Comparison of ENCODE assay signal across 8 cellular contexts in the genomic region with DNA sequence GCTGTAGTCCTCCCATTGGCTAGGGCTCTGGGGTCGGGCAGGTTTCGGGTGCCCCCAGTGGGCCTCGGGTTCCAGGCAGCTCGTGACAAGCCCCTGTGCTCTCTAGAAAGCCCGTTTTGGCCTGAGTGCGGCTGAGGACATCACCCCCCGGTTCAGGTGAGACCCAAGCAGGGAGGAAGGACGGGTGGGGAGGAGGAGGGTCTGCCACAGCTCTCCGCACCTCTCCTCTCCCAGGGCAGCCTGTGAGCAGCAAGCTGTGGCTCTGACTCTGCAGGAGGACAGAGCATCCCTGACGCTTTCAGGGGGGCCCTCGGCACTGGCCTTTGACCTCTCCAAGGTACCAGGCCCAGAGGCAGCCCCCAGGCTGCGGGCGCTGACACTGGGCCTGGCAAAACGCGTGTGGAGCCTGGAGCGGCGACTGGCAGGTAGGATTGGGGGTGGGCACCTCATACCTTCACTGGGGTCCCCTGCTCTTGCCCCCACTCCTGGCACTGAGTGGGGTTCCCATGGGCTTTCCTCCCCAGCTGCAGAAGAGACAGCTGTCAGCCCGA. TPM values are rescaled to one million over a fixed set of nuclear protein-coding genes. Genes with fewer than 3 reads are reported as not detected.
DNase-seq lines count a peak whose midpoint lies in the region; ATAC-seq and TF ChIP-seq lines count a peak whose summit lies in the region.

No MANE protein-coding gene starts in this region.

- H3K36me3 ChIP-seq in BE2C, result peaks cover 12% of the 10 kb centered on the region
- H3K36me3 ChIP-seq in HUES48 (ENCODE audit: control insufficient read depth, insufficient read depth, low read length), result 0 out of 2 replicates have a peak, but pooled peaks cover 7% of the 10 kb centered on the region

- no peaks in the 10 kb centered on the region for H3K36me3 Mint-ChIP-seq in chondrocyte (ENCODE audit: low read depth)
- H3K36me3 Mint-ChIP-seq in natural killer cell, result no peaks in the 10 kb centered on the region

- H3K9me3 Mint-ChIP-seq in chondrocyte (ENCODE audit: low read depth) (peaks cover 5% of the 10 kb centered on the region), natural killer cell (no peaks in the 10 kb centered on the region)

- no peak for TF ChIP-seq CTCF in BE2C (IDR thresholded peaks at IDR 0.05; ENCODE audit: low read depth, low read length)
- no peak for TF ChIP-seq CTCF in chondrocyte (IDR thresholded peaks at IDR 0.05)
- TF ChIP-seq CTCF in natural killer cell (IDR thresholded peaks at IDR 0.05), result no peak

- peaks cover 38% of the 10 kb centered on the region for H3K4me1 Mint-ChIP-seq in chondrocyte (ENCODE audit: low read depth)
- peaks cover 21 to 58% of the 10 kb centered on the region in 2 donors for H3K4me1 Mint-ChIP-seq in natural killer cell

- H3K27me3 Mint-ChIP-seq in chondrocyte (ENCODE audit: low read depth), result no peaks in the 10 kb centered on the region
- peaks cover 0 to 2% of the 10 kb centered on the region in 2 donors for H3K27me3 Mint-ChIP-seq in natural killer cell (ENCODE audit: low read depth in 2 of 2)

- 0 out of 2 replicates have a peak overlapping the region, but pooled peaks have one; percentile 48 for H3K9ac ChIP-seq in HUES48 (ENCODE audit: low read depth, low read length)

- intact Hi-C loops in natural killer cell (cut with micrococcal nuclease), result loop anchor here (1.0 to 2.0 kb wide), 3 partner anchors 15 to 111 kb away; no protein-coding TSS in a partner anchor

- no peaks in the 10 kb centered on the region for H3K27me3 ChIP-seq in BE2C
- peaks cover 45% of the 10 kb centered on the region for H3K27me3 ChIP-seq in HUES48 (ENCODE audit: control insufficient read depth, insufficient read depth, low read length)

- H3K4me1 ChIP-seq in BE2C, result peaks cover 19% of the 10 kb centered on the region
- H3K4me1 ChIP-seq in HUES48 (ENCODE audit: control insufficient read depth, insufficient read depth, low read length), result peaks cover 6% of the 10 kb centered on the region; the same call in 1 of the 2 replicates

- H3K27ac Mint-ChIP-seq in chondrocyte (ENCODE audit: unreplicated experiment) (no peak overlapping the region), natural killer cell (peak overlapping the region; percentile 92 to 96)

- ATAC-seq in natural killer cell, result no peak
- ATAC-seq in left lobe of liver, result no peak

- no peak for DNase-seq in BE2C
- DNase-seq in chondrocyte (ENCODE audit: low spot score), result no peak
- no peak for DNase-seq in natural killer cell
- DNase-seq in left lobe of liver (ENCODE audit: low spot score), result no peak
- DNase-seq in SHP77 treated with DMSO at 0.1 percent for 48 hours (lab: John Stamatoyannopoulos, UW), result no peak
- no peak for DNase-seq in Ammon's horn (ENCODE audit: low spot score)
- DNase-seq in stimulated activated CD4-positive, alpha-beta T cell treated with anti-CD3 and anti-CD28 coated beads, Interleukin-4, amount 100 ng/mL, for 24 hours, result no peak

- H3K4me3 Mint-ChIP-seq in chondrocyte (ENCODE audit: unreplicated experiment), result peak overlapping the region; percentile 76
- peak overlapping the region; percentile 88 for H3K4me3 Mint-ChIP-seq in natural killer cell

- H3K27ac ChIP-seq in HUES48 (ENCODE audit: low read depth, low read length), result no peak overlapping the region

- no peaks in the 10 kb centered on the region for H3K9me3 ChIP-seq in BE2C
- H3K9me3 ChIP-seq in HUES48 (ENCODE audit: control insufficient read depth, insufficient read depth, low read length), result no peaks in the 10 kb centered on the region

- peak overlapping the region; percentile 84 for H3K4me3 ChIP-seq in BE2C (ENCODE audit: low read depth, low read length)
- H3K4me3 ChIP-seq in HUES48 (ENCODE audit: low read depth, low read length), result peak overlapping the region; percentile 80

RNA-seq across cellular contexts. Expression of gene PAXX, which starts 0.7 kb away (rescaled TPM):
- 135 TPM for polyA plus RNA-seq in BE2C (2012; ENCODE audit: insufficient read depth, insufficient read length, low read depth)
- total RNA-seq in chondrocyte, result 34.4 to 38.7 TPM (median 36.8 TPM) in 3 replicates
- total RNA-seq in natural killer cell, result 100 to 1,000 TPM; 161 to 188 (median 161) TPM
- 27.3 TPM for total RNA-seq in left lobe of liver

RNA-seq across cellular contexts. Expression of gene CLIC3, which starts 3.5 kb away (rescaled TPM):
- 0.76 TPM for polyA plus RNA-seq in BE2C (2012; ENCODE audit: insufficient read depth, insufficient read length, low read depth)
- total RNA-seq in chondrocyte (4.9 to 5.5 TPM in 2 of 3 replicates, not detected in the other), natural killer cell (100 to 1,000 TPM; 144 to 286 (median 161) TPM), left lobe of liver (not detected)

RNA-seq across cellular contexts. Expression of gene LCNL1, which starts 10.1 kb away (rescaled TPM):
- not detected for polyA plus RNA-seq in BE2C (2012; ENCODE audit: insufficient read depth, insufficient read length, low read depth)
- total RNA-seq in chondrocyte (0.15 to 5.8 TPM (median 5.2 TPM) in 3 replicates), natural killer cell (1 to 10 TPM; 4.9 to 8.4 (median 8.2) TPM), left lobe of liver (not detected)

RNA-seq across cellular contexts. Expression of gene PTGDS, which starts 15.6 kb away (rescaled TPM):
- polyA plus RNA-seq in BE2C (2012; ENCODE audit: insufficient read depth, insufficient read length, low read depth), result 1.5 TPM
- 24.2 to 80.4 TPM (median 76.8 TPM) in 3 replicates for total RNA-seq in chondrocyte
- 100 to 1,000 TPM; 157 to 361 (median 296) TPM for total RNA-seq in natural killer cell
- total RNA-seq in left lobe of liver, result 5.2 TPM

RNA-seq across cellular contexts. Expression of gene ABCA2, which starts 35.1 kb away (rescaled TPM):
- 95.4 TPM for polyA plus RNA-seq in BE2C (2012; ENCODE audit: insufficient read depth, insufficient read length, low read depth)
- total RNA-seq in chondrocyte (55.3 to 62.4 TPM (median 59.1 TPM) in 3 replicates), natural killer cell (100 to 1,000 TPM; 356 to 416 (median 357) TPM), left lobe of liver (61.2 TPM)

Comparison
In these comparisons a context has a peak if more than half of its experiments do, and no peak if none do; other contexts are left out.
1. RNA of gene CLIC3, which starts 3.5 kb away (total RNA-seq): 144 to 286 TPM in natural killer cell; 4.9 to 5.5 TPM in chondrocyte and not detected in left lobe of liver (single experiment); every median in the first group is over 10 times any median in the second.